Comparison of ENCODE assay signal across 1 cellular context in the genomic region with DNA sequence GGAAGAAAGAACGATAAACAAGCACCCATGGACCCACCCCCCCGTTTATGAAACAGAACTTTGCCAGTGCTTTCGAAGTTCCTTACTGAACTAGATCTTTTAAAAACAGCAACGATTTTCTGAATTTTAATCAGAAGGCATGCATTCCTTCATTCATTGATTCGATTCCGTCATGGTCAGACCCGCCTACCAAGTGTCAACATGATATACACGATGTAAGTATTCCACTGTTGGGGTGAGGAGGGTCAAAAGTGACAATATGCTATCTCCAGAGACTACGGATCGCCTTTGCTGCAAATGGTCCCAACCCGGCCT.
TF ChIP-seq lines count a peak whose summit lies in the region.

No MANE protein-coding gene starts in this region.

TF ChIP-seq in K562, 482 proteins besides CTCF, POLR2A, EP300 and RAD21:
- TF ChIP-seq, protein P1, sequence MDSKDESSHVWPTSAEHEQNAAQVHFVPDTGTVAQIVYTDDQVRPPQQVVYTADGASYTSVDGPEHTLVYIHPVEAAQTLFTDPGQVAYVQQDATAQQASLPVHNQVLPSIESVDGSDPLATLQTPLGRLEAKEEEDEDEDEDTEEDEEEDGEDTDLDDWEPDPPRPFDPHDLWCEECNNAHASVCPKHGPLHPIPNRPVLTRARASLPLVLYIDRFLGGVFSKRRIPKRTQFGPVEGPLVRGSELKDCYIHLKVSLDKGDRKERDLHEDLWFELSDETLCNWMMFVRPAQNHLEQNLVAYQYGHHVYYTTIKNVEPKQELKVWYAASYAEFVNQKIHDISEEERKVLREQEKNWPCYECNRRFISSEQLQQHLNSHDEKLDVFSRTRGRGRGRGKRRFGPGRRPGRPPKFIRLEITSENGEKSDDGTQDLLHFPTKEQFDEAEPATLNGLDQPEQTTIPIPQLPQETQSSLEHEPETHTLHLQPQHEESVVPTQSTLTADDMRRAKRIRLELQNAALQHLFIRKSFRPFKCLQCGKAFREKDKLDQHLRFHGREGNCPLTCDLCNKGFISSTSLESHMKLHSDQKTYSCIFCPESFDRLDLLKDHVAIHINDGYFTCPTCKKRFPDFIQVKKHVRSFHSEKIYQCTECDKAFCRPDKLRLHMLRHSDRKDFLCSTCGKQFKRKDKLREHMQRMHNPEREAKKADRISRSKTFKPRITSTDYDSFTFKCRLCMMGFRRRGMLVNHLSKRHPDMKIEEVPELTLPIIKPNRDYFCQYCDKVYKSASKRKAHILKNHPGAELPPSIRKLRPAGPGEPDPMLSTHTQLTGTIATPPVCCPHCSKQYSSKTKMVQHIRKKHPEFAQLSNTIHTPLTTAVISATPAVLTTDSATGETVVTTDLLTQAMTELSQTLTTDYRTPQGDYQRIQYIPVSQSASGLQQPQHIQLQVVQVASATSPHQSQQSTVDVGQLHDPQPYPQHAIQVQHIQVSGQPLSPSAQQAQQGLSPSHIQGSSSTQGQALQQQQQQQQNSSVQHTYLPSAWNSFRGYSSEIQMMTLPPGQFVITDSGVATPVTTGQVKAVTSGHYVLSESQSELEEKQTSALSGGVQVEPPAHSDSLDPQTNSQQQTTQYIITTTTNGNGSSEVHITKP (IDR thresholded peaks at IDR 0.05; ENCODE audit: partially characterized antibody), result peak; percentile 53
- peak; percentile 48; the same call in 1 of the 2 replicates for TF ChIP-seq ZNF24 (IDR thresholded peaks at IDR 0.05)
- TF ChIP-seq FOXK2 (conservative IDR thresholded peaks at IDR 0.05 in 1 of 2, IDR thresholded peaks at IDR 0.05 in 1 of 2; ENCODE audit: low read depth in 2 of 2), result peak in 1 of 2 experiments; percentile 20; a peak in 1 of 4 replicates
- TF ChIP-seq EHMT2 (IDR thresholded peaks at IDR 0.05), result peak; percentile 37; the same call in 1 of the 2 replicates
- TF ChIP-seq MEIS2 (IDR thresholded peaks at IDR 0.05; ENCODE audit: partially characterized antibody), result peak; percentile 67
- TF ChIP-seq ZNF830 (CRISPR knock-in tag; IDR thresholded peaks at IDR 0.05), result no peak
- TF ChIP-seq PHF20 (IDR thresholded peaks at IDR 0.05; ENCODE audit: partially characterized antibody), result peak; percentile 26
- TF ChIP-seq ZNF263 (CRISPR knock-in tag; IDR thresholded peaks at IDR 0.05; ENCODE audit: borderline replicate concordance), result no peak
- TF ChIP-seq, protein P2, sequence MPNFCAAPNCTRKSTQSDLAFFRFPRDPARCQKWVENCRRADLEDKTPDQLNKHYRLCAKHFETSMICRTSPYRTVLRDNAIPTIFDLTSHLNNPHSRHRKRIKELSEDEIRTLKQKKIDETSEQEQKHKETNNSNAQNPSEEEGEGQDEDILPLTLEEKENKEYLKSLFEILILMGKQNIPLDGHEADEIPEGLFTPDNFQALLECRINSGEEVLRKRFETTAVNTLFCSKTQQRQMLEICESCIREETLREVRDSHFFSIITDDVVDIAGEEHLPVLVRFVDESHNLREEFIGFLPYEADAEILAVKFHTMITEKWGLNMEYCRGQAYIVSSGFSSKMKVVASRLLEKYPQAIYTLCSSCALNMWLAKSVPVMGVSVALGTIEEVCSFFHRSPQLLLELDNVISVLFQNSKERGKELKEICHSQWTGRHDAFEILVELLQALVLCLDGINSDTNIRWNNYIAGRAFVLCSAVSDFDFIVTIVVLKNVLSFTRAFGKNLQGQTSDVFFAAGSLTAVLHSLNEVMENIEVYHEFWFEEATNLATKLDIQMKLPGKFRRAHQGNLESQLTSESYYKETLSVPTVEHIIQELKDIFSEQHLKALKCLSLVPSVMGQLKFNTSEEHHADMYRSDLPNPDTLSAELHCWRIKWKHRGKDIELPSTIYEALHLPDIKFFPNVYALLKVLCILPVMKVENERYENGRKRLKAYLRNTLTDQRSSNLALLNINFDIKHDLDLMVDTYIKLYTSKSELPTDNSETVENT (CRISPR knock-in tag; IDR thresholded peaks at IDR 0.05), result no peak
- TF ChIP-seq, protein P3, sequence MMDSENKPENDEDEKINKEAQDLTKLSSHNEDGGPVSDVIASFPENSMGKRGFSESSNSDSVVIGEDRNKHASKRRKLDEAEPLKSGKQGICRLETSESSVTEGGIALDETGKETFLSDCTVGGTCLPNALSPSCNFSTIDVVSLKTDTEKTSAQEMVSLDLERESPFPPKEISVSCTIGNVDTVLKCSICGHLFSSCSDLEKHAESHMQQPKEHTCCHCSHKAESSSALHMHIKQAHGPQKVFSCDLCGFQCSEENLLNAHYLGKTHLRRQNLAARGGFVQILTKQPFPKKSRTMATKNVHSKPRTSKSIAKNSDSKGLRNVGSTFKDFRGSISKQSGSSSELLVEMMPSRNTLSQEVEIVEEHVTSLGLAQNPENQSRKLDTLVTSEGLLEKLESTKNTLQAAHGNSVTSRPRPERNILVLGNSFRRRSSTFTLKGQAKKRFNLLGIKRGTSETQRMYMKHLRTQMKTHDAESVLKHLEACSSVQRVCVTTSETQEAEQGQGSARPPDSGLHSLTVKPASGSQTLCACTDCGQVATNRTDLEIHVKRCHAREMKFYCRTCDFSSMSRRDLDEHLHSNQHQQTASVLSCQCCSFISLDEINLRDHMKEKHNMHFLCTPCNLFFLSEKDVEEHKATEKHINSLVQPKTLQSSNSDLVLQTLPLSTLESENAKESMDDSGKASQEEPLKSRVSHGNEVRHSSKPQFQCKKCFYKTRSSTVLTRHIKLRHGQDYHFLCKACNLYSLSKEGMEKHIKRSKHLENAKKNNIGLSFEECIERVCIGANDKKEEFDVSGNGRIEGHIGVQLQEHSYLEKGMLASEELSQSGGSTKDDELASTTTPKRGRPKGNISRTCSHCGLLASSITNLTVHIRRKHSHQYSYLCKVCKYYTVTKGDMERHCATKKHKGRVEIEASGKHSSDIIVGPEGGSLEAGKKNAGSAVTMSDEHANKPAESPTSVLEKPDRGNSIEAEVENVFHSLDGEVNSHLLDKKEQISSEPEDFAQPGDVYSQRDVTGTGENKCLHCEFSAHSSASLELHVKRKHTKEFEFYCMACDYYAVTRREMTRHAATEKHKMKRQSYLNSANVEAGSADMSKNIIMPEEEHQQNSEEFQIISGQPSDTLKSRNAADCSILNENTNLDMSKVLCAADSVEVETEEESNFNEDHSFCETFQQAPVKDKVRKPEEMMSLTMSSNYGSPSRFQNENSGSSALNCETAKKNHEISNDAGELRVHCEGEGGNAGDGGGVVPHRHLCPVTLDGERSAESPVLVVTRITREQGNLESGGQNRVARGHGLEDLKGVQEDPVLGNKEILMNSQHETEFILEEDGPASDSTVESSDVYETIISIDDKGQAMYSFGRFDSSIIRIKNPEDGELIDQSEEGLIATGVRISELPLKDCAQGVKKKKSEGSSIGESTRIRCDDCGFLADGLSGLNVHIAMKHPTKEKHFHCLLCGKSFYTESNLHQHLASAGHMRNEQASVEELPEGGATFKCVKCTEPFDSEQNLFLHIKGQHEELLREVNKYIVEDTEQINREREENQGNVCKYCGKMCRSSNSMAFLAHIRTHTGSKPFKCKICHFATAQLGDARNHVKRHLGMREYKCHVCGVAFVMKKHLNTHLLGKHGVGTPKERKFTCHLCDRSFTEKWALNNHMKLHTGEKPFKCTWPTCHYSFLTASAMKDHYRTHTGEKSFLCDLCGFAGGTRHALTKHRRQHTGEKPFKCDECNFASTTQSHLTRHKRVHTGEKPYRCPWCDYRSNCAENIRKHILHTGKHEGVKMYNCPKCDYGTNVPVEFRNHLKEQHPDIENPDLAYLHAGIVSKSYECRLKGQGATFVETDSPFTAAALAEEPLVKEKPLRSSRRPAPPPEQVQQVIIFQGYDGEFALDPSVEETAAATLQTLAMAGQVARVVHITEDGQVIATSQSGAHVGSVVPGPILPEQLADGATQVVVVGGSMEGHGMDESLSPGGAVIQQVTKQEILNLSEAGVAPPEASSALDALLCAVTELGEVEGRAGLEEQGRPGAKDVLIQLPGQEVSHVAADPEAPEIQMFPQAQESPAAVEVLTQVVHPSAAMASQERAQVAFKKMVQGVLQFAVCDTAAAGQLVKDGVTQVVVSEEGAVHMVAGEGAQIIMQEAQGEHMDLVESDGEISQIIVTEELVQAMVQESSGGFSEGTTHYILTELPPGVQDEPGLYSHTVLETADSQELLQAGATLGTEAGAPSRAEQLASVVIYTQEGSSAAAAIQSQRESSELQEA (IDR thresholded peaks at IDR 0.05; ENCODE audit: low read depth), result peak; percentile 87
- TF ChIP-seq, protein P4, sequence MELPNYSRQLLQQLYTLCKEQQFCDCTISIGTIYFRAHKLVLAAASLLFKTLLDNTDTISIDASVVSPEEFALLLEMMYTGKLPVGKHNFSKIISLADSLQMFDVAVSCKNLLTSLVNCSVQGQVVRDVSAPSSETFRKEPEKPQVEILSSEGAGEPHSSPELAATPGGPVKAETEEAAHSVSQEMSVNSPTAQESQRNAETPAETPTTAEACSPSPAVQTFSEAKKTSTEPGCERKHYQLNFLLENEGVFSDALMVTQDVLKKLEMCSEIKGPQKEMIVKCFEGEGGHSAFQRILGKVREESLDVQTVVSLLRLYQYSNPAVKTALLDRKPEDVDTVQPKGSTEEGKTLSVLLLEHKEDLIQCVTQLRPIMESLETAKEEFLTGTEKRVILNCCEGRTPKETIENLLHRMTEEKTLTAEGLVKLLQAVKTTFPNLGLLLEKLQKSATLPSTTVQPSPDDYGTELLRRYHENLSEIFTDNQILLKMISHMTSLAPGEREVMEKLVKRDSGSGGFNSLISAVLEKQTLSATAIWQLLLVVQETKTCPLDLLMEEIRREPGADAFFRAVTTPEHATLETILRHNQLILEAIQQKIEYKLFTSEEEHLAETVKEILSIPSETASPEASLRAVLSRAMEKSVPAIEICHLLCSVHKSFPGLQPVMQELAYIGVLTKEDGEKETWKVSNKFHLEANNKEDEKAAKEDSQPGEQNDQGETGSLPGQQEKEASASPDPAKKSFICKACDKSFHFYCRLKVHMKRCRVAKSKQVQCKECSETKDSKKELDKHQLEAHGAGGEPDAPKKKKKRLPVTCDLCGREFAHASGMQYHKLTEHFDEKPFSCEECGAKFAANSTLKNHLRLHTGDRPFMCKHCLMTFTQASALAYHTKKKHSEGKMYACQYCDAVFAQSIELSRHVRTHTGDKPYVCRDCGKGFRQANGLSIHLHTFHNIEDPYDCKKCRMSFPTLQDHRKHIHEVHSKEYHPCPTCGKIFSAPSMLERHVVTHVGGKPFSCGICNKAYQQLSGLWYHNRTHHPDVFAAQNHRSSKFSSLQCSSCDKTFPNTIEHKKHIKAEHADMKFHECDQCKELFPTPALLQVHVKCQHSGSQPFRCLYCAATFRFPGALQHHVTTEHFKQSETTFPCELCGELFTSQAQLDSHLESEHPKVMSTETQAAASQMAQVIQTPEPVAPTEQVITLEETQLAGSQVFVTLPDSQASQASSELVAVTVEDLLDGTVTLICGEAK (IDR thresholded peaks at IDR 0.05), result peak; percentile 24; the same call in 1 of the 2 replicates
- TF ChIP-seq, protein P4 (CRISPR knock-in tag; IDR thresholded peaks at IDR 0.05), result no peak
- TF ChIP-seq, protein P5, sequence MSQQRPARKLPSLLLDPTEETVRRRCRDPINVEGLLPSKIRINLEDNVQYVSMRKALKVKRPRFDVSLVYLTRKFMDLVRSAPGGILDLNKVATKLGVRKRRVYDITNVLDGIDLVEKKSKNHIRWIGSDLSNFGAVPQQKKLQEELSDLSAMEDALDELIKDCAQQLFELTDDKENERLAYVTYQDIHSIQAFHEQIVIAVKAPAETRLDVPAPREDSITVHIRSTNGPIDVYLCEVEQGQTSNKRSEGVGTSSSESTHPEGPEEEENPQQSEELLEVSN (IDR thresholded peaks at IDR 0.05; ENCODE audit: borderline replicate concordance in 1 of 2, extremely low read depth in 1 of 2, insufficient read depth in 1 of 2, insufficient read length in 1 of 2, low read depth in 1 of 2, low read length in 1 of 2, poor library complexity in 1 of 2, severe bottlenecking in 1 of 2), result peak in 1 of 2 experiments; percentile 47
